Comparison of ENCODE assay signal across 19 cellular contexts in genomic region chrX:18549643-18550042, GRCh38.
DNase-seq lines count a peak whose midpoint lies in the region; ATAC-seq, FAIRE-seq and TF ChIP-seq lines count a peak whose summit lies in the region.
"Had no signal": no experiment of that assay in that cellular context is flagged by ENCODE, and none has a peak within 500 bp of the region (broad histone marks: within the 10 kb centered on the region; RNA-seq: fewer than 3 reads in every experiment).

No MANE protein-coding gene starts in this region.

- H4K20me1 ChIP-seq in astrocyte (ENCODE audit: insufficient read depth, low read length) (no peaks in the 10 kb centered on the region), PC-9 (ENCODE audit: insufficient read depth) (no peaks in the 10 kb centered on the region)

- DNase-seq in GM12891 (ENCODE audit: insufficient read length, low spot score): no peak
- DNase-seq in astrocyte (ENCODE audit: low read depth): peak; percentile 6
- peak; percentile 5 for DNase-seq in glomerular visceral epithelial cell (ENCODE audit: extremely low spot score)
- no peak for DNase-seq in left lung
- DNase-seq in PC-9: no peak
- DNase-seq in H7: no peak
- no peak for DNase-seq in cortex of kidney (lab: John Stamatoyannopoulos, UW)
- DNase-seq in activated CD4-positive, alpha-beta T cell treated with anti-CD3 and anti-CD28 coated beads, Interleukin-2, amount 10 ng/mL, durations not matched to agents 7 days and 5 days: no peak
- DNase-seq: Caco-2, DMS53, MM.1S, NCI-H1417, NCI-H2029 treated with DMSO at 0.1 percent for 48 hours, NCI-H510A treated with DMSO at 0.1 percent for 48 hours, SHP77 had no signal

- no peak overlapping the region for H3K9ac ChIP-seq in astrocyte (ENCODE audit: low read length)

- no peaks in the 10 kb centered on the region for H3K9me3 Mint-ChIP-seq in astrocyte (ENCODE audit: unreplicated experiment)
- no peaks in the 10 kb centered on the region for H3K9me3 Mint-ChIP-seq in activated CD4-positive, alpha-beta T cell treated with anti-CD3 and anti-CD28 coated beads, Interleukin-2, amount 10 ng/mL, durations not matched to agents 7 days and 5 days

- no peaks in the 10 kb centered on the region for H3K27me3 ChIP-seq in astrocyte (ENCODE audit: insufficient read depth, low read length)
- no peaks in the 10 kb centered on the region for H3K27me3 ChIP-seq in left lung
- H3K27me3 ChIP-seq in PC-9 (ENCODE audit: insufficient read depth, low read depth): no peaks in the 10 kb centered on the region
- no peaks in the 10 kb centered on the region for H3K27me3 ChIP-seq in H7 (ENCODE audit: control insufficient read depth, insufficient read depth, low read length)

- no peak for FAIRE-seq in GM12891 (lab: Jason Lieb, UNC)
- FAIRE-seq in astrocyte (lab: Jason Lieb, UNC): no peak
- FAIRE-seq: G401.6, RCC 7860 had no signal

- POLR2A ChIA-PET in PC-9 (lab: Charles Lee; ENCODE audit: unreplicated experiment): no interaction called here
- POLR2A ChIA-PET in activated CD4-positive, alpha-beta T cell treated with anti-CD3 and anti-CD28 coated beads, Interleukin-2, amount 10 ng/mL, durations not matched to agents 7 days and 5 days (lab: Charles Lee): no interaction called here

- H3K4me1 ChIP-seq in astrocyte (ENCODE audit: insufficient read depth, low read length): no peaks in the 10 kb centered on the region
- no peaks in the 10 kb centered on the region for H3K4me1 ChIP-seq in left lung
- no peaks in the 10 kb centered on the region for H3K4me1 ChIP-seq in PC-9 (replicated peaks; ENCODE audit: insufficient read depth)
- H3K4me1 ChIP-seq: Caco-2 had no signal

- CTCF ChIA-PET in PC-9 (lab: Charles Lee): no interaction called here
- CTCF ChIA-PET in activated CD4-positive, alpha-beta T cell treated with anti-CD3 and anti-CD28 coated beads, Interleukin-2, amount 10 ng/mL, durations not matched to agents 7 days and 5 days (lab: Charles Lee): no interaction called here

- no peaks in the 10 kb centered on the region for H3K9me3 ChIP-seq in astrocyte (ENCODE audit: insufficient read depth, low read depth, low read length)
- no peaks in the 10 kb centered on the region for H3K9me3 ChIP-seq in left lung
- no peaks in the 10 kb centered on the region for H3K9me3 ChIP-seq in PC-9 (ENCODE audit: insufficient read depth, low read depth)
- H3K9me3 ChIP-seq: A549, Caco-2 had no signal

- no peak overlapping the region for H3K27ac ChIP-seq in astrocyte (ENCODE audit: low read depth, low read length)
- no peak overlapping the region for H3K27ac ChIP-seq in left lung
- no peak overlapping the region for H3K27ac ChIP-seq in PC-9
- H3K27ac ChIP-seq: A549 had no signal

- no peak for TF ChIP-seq POLR2A in GM12891 (IDR thresholded peaks at IDR 0.05; ENCODE audit: low read depth, low read length)

- H3K4me2 ChIP-seq in astrocyte (ENCODE audit: low read length) (no peak overlapping the region), PC-9 (no peak overlapping the region)
- H3K4me2 ChIP-seq: A549 had no signal

- H2AFZ ChIP-seq in astrocyte (ENCODE audit: low read depth, low read length): no peak overlapping the region
- no peak overlapping the region for H2AFZ ChIP-seq in PC-9

- no peak overlapping the region for H3K27ac Mint-ChIP-seq in astrocyte (ENCODE audit: unreplicated experiment)
- no peak overlapping the region for H3K27ac Mint-ChIP-seq in activated CD4-positive, alpha-beta T cell treated with anti-CD3 and anti-CD28 coated beads, Interleukin-2, amount 10 ng/mL, durations not matched to agents 7 days and 5 days

- no TSS peak for BruUV-seq in PC-9 (replicated peaks; lab: Mats Ljungman, UMichigan)

- peak; percentile 69 for ATAC-seq in left lung
- ATAC-seq: A549 had no signal

- no peak overlapping the region for H3K4me3 Mint-ChIP-seq in astrocyte (ENCODE audit: unreplicated experiment)
- H3K4me3 Mint-ChIP-seq in activated CD4-positive, alpha-beta T cell treated with anti-CD3 and anti-CD28 coated beads, Interleukin-2, amount 10 ng/mL, durations not matched to agents 7 days and 5 days: no peak overlapping the region
- H3K4me3 Mint-ChIP-seq: CD14-positive monocyte had no signal

- intact Hi-C loops in left lung (cut with DNase I) (no loop called here), PC-9 (cut with micrococcal nuclease; ENCODE audit: unreplicated experiment) (no loop called here)

- TF ChIP-seq CTCF in astrocyte (IDR thresholded peaks at IDR 0.05; ENCODE audit: insufficient read depth, low read depth, low read length) (no peak), left lung (IDR thresholded peaks at IDR 0.05) (no peak), PC-9 (conservative IDR thresholded peaks at IDR 0.05) (no peak)

- H3K36me3 ChIP-seq in astrocyte (ENCODE audit: insufficient read depth, low read length) (no peaks in the 10 kb centered on the region), left lung (no peaks in the 10 kb centered on the region), PC-9 (ENCODE audit: low read depth) (no peaks in the 10 kb centered on the region), H7 (replicated peaks; ENCODE audit: control insufficient read depth, insufficient read depth, low read length) (no peaks in the 10 kb centered on the region)

- no peaks in the 10 kb centered on the region for H3K9me2 ChIP-seq in PC-9 (ENCODE audit: insufficient read depth)

- H3K4me1 Mint-ChIP-seq in astrocyte (ENCODE audit: low read depth, unreplicated experiment): peaks cover 7% of the 10 kb centered on the region
- no peaks in the 10 kb centered on the region for H3K4me1 Mint-ChIP-seq in activated CD4-positive, alpha-beta T cell treated with anti-CD3 and anti-CD28 coated beads, Interleukin-2, amount 10 ng/mL, durations not matched to agents 7 days and 5 days

- no peaks in the 10 kb centered on the region for H3K36me3 Mint-ChIP-seq in astrocyte (ENCODE audit: low read depth, unreplicated experiment)
- H3K36me3 Mint-ChIP-seq in activated CD4-positive, alpha-beta T cell treated with anti-CD3 and anti-CD28 coated beads, Interleukin-2, amount 10 ng/mL, durations not matched to agents 7 days and 5 days (ENCODE audit: low read depth): no peaks in the 10 kb centered on the region
- H3K36me3 Mint-ChIP-seq: CD14-positive monocyte had no signal

- no peak overlapping the region for H3K4me3 ChIP-seq in astrocyte (ENCODE audit: insufficient read depth, low read depth, low read length)
- H3K4me3 ChIP-seq in left lung: no peak overlapping the region
- no peak overlapping the region for H3K4me3 ChIP-seq in PC-9
- no peak overlapping the region for H3K4me3 ChIP-seq in H7 (ENCODE audit: insufficient read depth, low read depth, low read length)
- H3K4me3 ChIP-seq: A549 had no signal

- H3F3A ChIP-seq in PC-9 (ENCODE audit: insufficient read depth, low read depth): no peaks in the 10 kb centered on the region

- no peaks in the 10 kb centered on the region for H3K27me3 Mint-ChIP-seq in astrocyte (ENCODE audit: low read depth, unreplicated experiment)
- H3K27me3 Mint-ChIP-seq in activated CD4-positive, alpha-beta T cell treated with anti-CD3 and anti-CD28 coated beads, Interleukin-2, amount 10 ng/mL, durations not matched to agents 7 days and 5 days: no peaks in the 10 kb centered on the region

- no peaks in the 10 kb centered on the region for H3K79me2 ChIP-seq in astrocyte (ENCODE audit: insufficient read depth, low read length)
- H3K79me2 ChIP-seq in PC-9 (ENCODE audit: low read depth): no peaks in the 10 kb centered on the region

TF ChIP-seq in GM12891, 5 proteins besides CTCF, POLR2A, EP300 and RAD21:
- no peak for TF ChIP-seq POLR2AphosphoS5 (IDR thresholded peaks at IDR 0.05; ENCODE audit: low read depth, low read length)
- 0 out of 2 replicates have a peak, but pooled peaks have one; percentile 40 for TF ChIP-seq SPI1 (IDR thresholded peaks at IDR 0.05; ENCODE audit: low read depth, low read length)
TF ChIP-seq in GM12891: peak in this region for 1.

Comparison
In these comparisons a context has a peak if more than half of its experiments do, and no peak if none do; other contexts are left out.
1. DNase-seq: peak in astrocyte (single experiment) and glomerular visceral epithelial cell (single experiment); none in GM12891 (single experiment), left lung (0 of 2), PC-9 (0 of 2), H7 (single experiment), cortex of kidney (single experiment) and activated CD4-positive, alpha-beta T cell treated with anti-CD3 and anti-CD28 coated beads, Interleukin-2, amount 10 ng/mL, durations not matched to agents 7 days and 5 days (single experiment).